Comparison of ENCODE assay signal across 18 cellular contexts in the genomic region with DNA sequence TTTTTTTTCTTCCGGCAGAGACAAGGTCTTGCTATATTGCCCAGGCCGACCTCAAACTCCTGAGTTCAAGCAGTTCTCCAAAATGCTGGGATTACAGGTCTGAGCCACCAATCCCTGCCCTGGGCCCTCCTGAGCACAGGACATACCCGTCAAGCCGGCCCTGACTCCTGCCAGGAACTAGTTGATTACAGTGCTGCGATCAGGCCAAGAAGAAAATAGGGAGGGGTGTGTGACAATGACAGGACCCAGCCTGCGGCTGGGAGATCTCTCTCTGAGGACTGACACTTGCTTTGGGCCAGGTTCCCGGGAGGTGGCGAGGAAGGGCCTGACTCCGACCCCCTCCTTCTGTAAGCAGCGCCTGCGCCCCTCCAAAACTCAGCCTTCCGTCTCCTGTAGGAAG.
"Had no signal": no experiment of that assay in that cellular context is flagged by ENCODE, and none has a peak within 500 bp of the region (broad histone marks: within the 10 kb centered on the region; RNA-seq: fewer than 3 reads in every experiment).

No MANE protein-coding gene starts in this region.

- H3K4me1 Mint-ChIP-seq: activated CD4-positive, alpha-beta T cell treated with anti-CD3 and anti-CD28 coated beads for 36 hours; activated naive CD4-positive, alpha-beta T cell treated with anti-CD3 and anti-CD28 coated beads, Interleukin-2, amount 50 U/mL, for 24 hours; stimulated activated naive B cell treated with anti-CD40 and anti-IgM and Interleukin-4, amounts not matched to agents 10 μg/mL and 1 μg/mL and 100 μg/mL, for 72 hours had no signal

- H2AFZ ChIP-seq: neural progenitor cell had no signal

- H3K4me3 Mint-ChIP-seq: activated CD4-positive, alpha-beta memory T cell treated with anti-CD3 and anti-CD28 coated beads for 36 hours; activated CD4-positive, alpha-beta T cell treated with anti-CD3 and anti-CD28 coated beads for 36 hours; activated naive CD4-positive, alpha-beta T cell treated with anti-CD3 and anti-CD28 coated beads, Interleukin-2, amount 50 U/mL, for 24 hours; naive B cell; neural progenitor cell; stimulated activated naive B cell treated with anti-CD40 and anti-IgM and Interleukin-4, amounts not matched to agents 10 μg/mL and 1 μg/mL and 100 μg/mL, for 72 hours; T-helper 1 cell treated with Interleukin-12 subunit alpha and Interleukin-12 subunit beta and Interleukin-4 antibody, amounts not matched to agents 30 μg/mL and 1 μg/mL, for 36 hours had no signal

- H3K9me3 ChIP-seq: body of pancreas, colonic mucosa, esophagus squamous epithelium had no signal

- H3K27ac ChIP-seq: body of pancreas, colonic mucosa, neural progenitor cell, tibial nerve had no signal

- H3K36me3 ChIP-seq: colonic mucosa, esophagus squamous epithelium, neural progenitor cell, tibial nerve had no signal

- H3K27ac Mint-ChIP-seq: activated CD4-positive, alpha-beta memory T cell treated with anti-CD3 and anti-CD28 coated beads for 36 hours; activated CD4-positive, alpha-beta T cell treated with anti-CD3 and anti-CD28 coated beads for 36 hours; activated naive CD4-positive, alpha-beta T cell treated with anti-CD3 and anti-CD28 coated beads, Interleukin-2, amount 50 U/mL, for 24 hours; neural progenitor cell; stimulated activated naive B cell treated with anti-CD40 and anti-IgM and Interleukin-4, amounts not matched to agents 10 μg/mL and 1 μg/mL and 100 μg/mL, for 72 hours; T-helper 1 cell treated with Interleukin-12 subunit alpha and Interleukin-12 subunit beta and Interleukin-4 antibody, amounts not matched to agents 30 μg/mL and 1 μg/mL, for 36 hours had no signal

- H3K36me3 Mint-ChIP-seq: neural progenitor cell had no signal

- H3K27me3 ChIP-seq: body of pancreas, colonic mucosa, esophagus squamous epithelium, neural progenitor cell, tibial nerve had no signal

- H3K4me2 ChIP-seq: neural progenitor cell had no signal

- ATAC-seq: activated CD4-positive, alpha-beta T cell treated with anti-CD3 and anti-CD28 coated beads for 36 hours; body of pancreas; stimulated activated naive B cell treated with anti-CD40 and anti-IgM and Interleukin-4, amounts not matched to agents 10 μg/mL and 1 μg/mL and 100 μg/mL, for 72 hours had no signal

- H3K27me3 Mint-ChIP-seq: activated naive CD4-positive, alpha-beta T cell treated with anti-CD3 and anti-CD28 coated beads, Interleukin-2, amount 50 U/mL, for 24 hours had no signal

- DNase-seq: activated CD4-positive, alpha-beta memory T cell treated with anti-CD3 and anti-CD28 coated beads for 36 hours; activated CD4-positive, alpha-beta T cell treated with anti-CD3 and anti-CD28 coated beads for 36 hours; activated effector memory CD4-positive, alpha-beta T cell treated with anti-CD3 and anti-CD28 coated beads, Interleukin-2, amount 50 U/mL, for 16 hours; activated T-cell treated with anti-CD3 and anti-CD28 coated beads, Interleukin-2, amount 50 U/mL, for 48 hours; amniotic stem cell; central memory CD4-positive, alpha-beta T cell; colonic mucosa; esophagus squamous epithelium; glutamatergic neuron; mammary epithelial cell; naive B cell; stimulated activated CD4-positive, alpha-beta T cell treated with anti-CD3 and anti-CD28 coated beads, Interleukin-2, amount 100 ng/mL, for 48 hours; stimulated activated naive B cell treated with anti-CD40 and anti-IgM and Interleukin-4, amounts not matched to agents 10 μg/mL and 1 μg/mL and 100 μg/mL, for 72 hours had no signal

- H3K4me1 ChIP-seq: body of pancreas, colonic mucosa, neural progenitor cell, tibial nerve had no signal

- H3K4me3 ChIP-seq: body of pancreas, colonic mucosa, esophagus squamous epithelium, neural progenitor cell, tibial nerve had no signal

- H3K9ac ChIP-seq: neural progenitor cell had no signal
